Comparison of ENCODE assay signal across 22 cellular contexts in the genomic region with DNA sequence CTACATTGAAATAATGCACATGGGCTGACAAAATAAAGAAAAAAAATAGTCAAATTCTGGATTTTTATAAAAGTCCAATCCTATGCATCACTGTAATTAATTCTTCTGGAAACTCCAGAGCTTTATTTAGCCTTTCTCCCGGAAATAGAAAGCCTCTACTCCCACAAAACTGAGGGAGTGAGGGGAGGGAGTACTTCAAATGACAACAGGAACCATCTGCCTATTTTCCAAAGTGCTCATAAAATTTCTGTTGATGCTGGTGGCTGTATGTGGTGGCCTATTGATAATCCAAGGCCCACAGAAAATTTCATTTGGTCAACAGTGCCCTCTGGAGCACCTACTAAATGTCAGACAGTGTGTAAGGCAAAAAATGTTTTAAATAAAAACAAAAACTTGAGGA.
"Had no signal": no experiment of that assay in that cellular context is flagged by ENCODE, and none has a peak within 500 bp of the region (broad histone marks: within the 10 kb centered on the region; RNA-seq: fewer than 3 reads in every experiment).

No MANE protein-coding gene starts in this region.

- H3K36me3 Mint-ChIP-seq: activated naive CD8-positive, alpha-beta T cell had no signal

- H3K36me3 ChIP-seq: brain microvascular endothelial cell, esophagus squamous epithelium, ovary, sigmoid colon, suprapubic skin, upper lobe of left lung had no signal

- H3K27me3 Mint-ChIP-seq: activated CD4-positive, alpha-beta memory T cell treated with anti-CD3 and anti-CD28 coated beads, Interleukin-2, amount 10 ng/mL, durations not matched to agents 7 days and 5 days; activated naive CD8-positive, alpha-beta T cell had no signal

- H3K4me3 Mint-ChIP-seq: activated CD4-positive, alpha-beta memory T cell treated with anti-CD3 and anti-CD28 coated beads, Interleukin-2, amount 10 ng/mL, durations not matched to agents 7 days and 5 days; activated naive CD8-positive, alpha-beta T cell; neural crest cell; T-helper 2 cell treated with Interferon-gamma antibody and Interleukin-4, amounts not matched to agents 5 μg/mL and 100 μg/mL, for 36 hours had no signal

- FAIRE-seq: islet of Langerhans had no signal

- H3K27ac Mint-ChIP-seq: activated CD4-positive, alpha-beta memory T cell treated with anti-CD3 and anti-CD28 coated beads, Interleukin-2, amount 10 ng/mL, durations not matched to agents 7 days and 5 days; activated naive CD8-positive, alpha-beta T cell; T-helper 2 cell treated with Interferon-gamma antibody and Interleukin-4, amounts not matched to agents 5 μg/mL and 100 μg/mL, for 36 hours had no signal

- H3K9me3 Mint-ChIP-seq: activated CD4-positive, alpha-beta memory T cell treated with anti-CD3 and anti-CD28 coated beads, Interleukin-2, amount 10 ng/mL, durations not matched to agents 7 days and 5 days; neural crest cell; T-helper 2 cell treated with Interferon-gamma antibody and Interleukin-4, amounts not matched to agents 5 μg/mL and 100 μg/mL, for 36 hours had no signal

- H3K9me3 ChIP-seq: esophagus squamous epithelium, ovary, sigmoid colon, suprapubic skin, upper lobe of left lung had no signal

- H3K4me3 ChIP-seq: esophagus squamous epithelium, ovary, sigmoid colon, suprapubic skin, upper lobe of left lung had no signal

- DNase-seq: activated CD4-positive, alpha-beta memory T cell treated with anti-CD3 and anti-CD28 coated beads, Interleukin-2, amount 10 ng/mL, durations not matched to agents 7 days and 5 days; activated CD4-positive, alpha-beta T cell treated with anti-CD3 and anti-CD28 coated beads for 1 hour; activated gamma-delta T cell; activated T-cell treated with anti-CD3 and anti-CD28 coated beads, Interleukin-2, amount 50 U/mL, for 48 hours; brain microvascular endothelial cell; dermis blood vessel endothelial cell; esophagus squamous epithelium; foreskin melanocyte; head of caudate nucleus; mesendoderm; ovary; sigmoid colon; stimulated activated CD4-positive, alpha-beta T cell treated with anti-CD3 and anti-CD28 coated beads, Interleukin-12 subunit alpha, Interleukin-12 subunit beta, amount 100 ng/mL, for 4 hours; stimulated activated CD4-positive, alpha-beta T cell treated with anti-CD3 and anti-CD28 coated beads, Interleukin-4, amount 100 ng/mL, for 1 hour; stimulated activated CD8-positive, alpha-beta memory T cell treated with anti-CD3 and anti-CD28 coated beads, Interleukin-4, amount 100 ng/mL, for 48 hours; stimulated activated naive CD8-positive, alpha-beta T cell treated with anti-CD3 and anti-CD28 coated beads, Interleukin-15, Interleukin-2, amounts not matched to agents 100 U/mL and 50 U/mL, for 24 hours; upper lobe of left lung had no signal

- H3K27ac ChIP-seq: brain microvascular endothelial cell, esophagus squamous epithelium, ovary, sigmoid colon, suprapubic skin, upper lobe of left lung had no signal
